ENCODE assay signal across 13 cellular contexts in the genomic region with DNA sequence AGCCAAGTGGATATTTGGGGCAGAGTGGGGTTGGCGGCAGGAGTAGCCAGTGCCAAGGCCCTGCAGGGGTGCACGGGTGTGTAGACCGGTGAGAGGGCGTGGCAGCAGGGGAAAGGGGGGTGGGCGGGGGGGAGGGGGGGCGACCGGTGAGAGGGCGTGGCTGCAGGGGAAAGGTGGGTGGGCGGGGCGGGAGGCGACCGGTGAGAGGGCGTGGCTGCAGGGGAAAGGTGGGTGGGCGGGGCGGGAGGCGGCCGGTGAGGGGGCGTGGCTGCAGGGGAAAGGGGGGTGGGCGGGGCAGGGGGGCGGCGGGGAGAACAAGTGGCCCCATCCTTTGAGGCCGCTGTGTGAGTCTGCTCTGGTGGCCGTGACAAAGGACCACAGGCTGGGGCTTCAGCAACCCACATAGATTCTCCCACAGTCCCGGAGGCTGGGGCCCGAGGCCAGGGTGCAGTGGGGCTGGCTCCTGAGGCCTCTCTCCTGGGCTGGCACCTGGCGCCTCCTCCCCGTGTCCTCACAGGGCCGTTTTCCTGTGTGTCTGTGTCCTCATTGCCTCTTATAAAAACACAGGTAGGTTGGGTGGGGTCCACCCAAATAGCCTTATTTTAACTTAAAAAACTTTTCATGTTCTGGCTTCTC. TPM values are rescaled to one million over a fixed set of nuclear protein-coding genes. Genes with fewer than 3 reads are reported as not detected.
DNase-seq lines count a peak whose midpoint lies in the region; ATAC-seq and TF ChIP-seq lines count a peak whose summit lies in the region.
"Had no signal": no experiment of that assay in that cellular context is flagged by ENCODE, and none has a peak within 500 bp of the region (broad histone marks: within the 10 kb centered on the region; RNA-seq: fewer than 3 reads in every experiment).

No MANE protein-coding gene starts in this region.

- peaks cover 3% of the 10 kb centered on the region for H3K36me3 Mint-ChIP-seq in activated CD4-positive, alpha-beta T cell treated with anti-CD3 and anti-CD28 coated beads, Interleukin-2, amount 10 ng/mL, durations not matched to agents 24 days and 14 days (ENCODE audit: low read depth)
- no peaks in the 10 kb centered on the region for H3K36me3 Mint-ChIP-seq in dendritic cell treated with granulocyte-macrophage colony-stimulating factor and Interleukin-4, amounts not matched to agents 40 ng/mL and 50 ng/mL, for 4 days (ENCODE audit: low read depth)
- peaks cover 1% of the 10 kb centered on the region for H3K36me3 Mint-ChIP-seq in progenitor cell of endocrine pancreas (ENCODE audit: insufficient read depth)

- intact Hi-C loops in activated CD4-positive, alpha-beta T cell treated with anti-CD3 and anti-CD28 coated beads, Interleukin-2, amount 10 ng/mL, durations not matched to agents 24 days and 14 days (cut with micrococcal nuclease) = no loop called here
- intact Hi-C loops in dendritic cell treated with granulocyte-macrophage colony-stimulating factor and Interleukin-4, amounts not matched to agents 40 ng/mL and 50 ng/mL, for 4 days (cut with micrococcal nuclease) = no loop called here

- TF ChIP-seq CTCF in progenitor cell of endocrine pancreas (IDR thresholded peaks at IDR 0.05; ENCODE audit: unreplicated experiment) = no peak

- H3K27ac Mint-ChIP-seq in activated CD4-positive, alpha-beta T cell treated with anti-CD3 and anti-CD28 coated beads, Interleukin-2, amount 10 ng/mL, durations not matched to agents 24 days and 14 days = peak overlapping the region; percentile 32
- H3K27ac Mint-ChIP-seq in dendritic cell treated with granulocyte-macrophage colony-stimulating factor and Interleukin-4, amounts not matched to agents 40 ng/mL and 50 ng/mL, for 4 days = peak overlapping the region; percentile 87
- H3K27ac Mint-ChIP-seq in progenitor cell of endocrine pancreas = peak overlapping the region; percentile 93

- ATAC-seq in GM21526 (IDR thresholded peaks at IDR 0.05; ENCODE audit: low FRiP score, unreplicated experiment) = no peak
- ATAC-seq: right lobe of liver had no signal

- no peaks in the 10 kb centered on the region for H3K27me3 Mint-ChIP-seq in activated CD4-positive, alpha-beta T cell treated with anti-CD3 and anti-CD28 coated beads, Interleukin-2, amount 10 ng/mL, durations not matched to agents 24 days and 14 days
- peaks cover 7% of the 10 kb centered on the region for H3K27me3 Mint-ChIP-seq in dendritic cell treated with granulocyte-macrophage colony-stimulating factor and Interleukin-4, amounts not matched to agents 40 ng/mL and 50 ng/mL, for 4 days
- peaks cover 5% of the 10 kb centered on the region for H3K27me3 Mint-ChIP-seq in progenitor cell of endocrine pancreas

- H3K9me3 Mint-ChIP-seq in activated CD4-positive, alpha-beta T cell treated with anti-CD3 and anti-CD28 coated beads, Interleukin-2, amount 10 ng/mL, durations not matched to agents 24 days and 14 days = no peaks in the 10 kb centered on the region
- H3K9me3 Mint-ChIP-seq in dendritic cell treated with granulocyte-macrophage colony-stimulating factor and Interleukin-4, amounts not matched to agents 40 ng/mL and 50 ng/mL, for 4 days = no peaks in the 10 kb centered on the region
- peaks cover 4% of the 10 kb centered on the region for H3K9me3 Mint-ChIP-seq in progenitor cell of endocrine pancreas (ENCODE audit: low read depth)

- in situ Hi-C loops in ACHN (cut with HindIII; ENCODE audit: low pct_ligation_motif_present, low pct_unique_long_range_greater_than_20kb, low sequenced_read_pairs) = no loop called here

- no peak for DNase-seq in activated CD4-positive, alpha-beta T cell treated with anti-CD3 and anti-CD28 coated beads, Interleukin-2, amount 10 ng/mL, durations not matched to agents 24 days and 14 days
- no peak for DNase-seq in activated CD4-positive, alpha-beta T cell treated with anti-CD3 and anti-CD28 coated beads, Interleukin-2, amount 50 U/mL, for 48 hours
- DNase-seq in NCI-H146 treated with DMSO at 0.1 percent for 48 hours (lab: John Stamatoyannopoulos, UW; ENCODE audit: unreplicated experiment) (peak; percentile 0), progenitor cell of endocrine pancreas (ENCODE audit: low spot score, unreplicated experiment) (no peak), OCI-M2 (lab: John Stamatoyannopoulos, UW; ENCODE audit: unreplicated experiment) (no peak), ACHN (no peak)
- DNase-seq: activated effector memory CD4-positive, alpha-beta T cell treated with Interleukin-2 at 50 U/mL for 16 hours; aorta; mesenchymal stem cell; stimulated activated CD4-positive, alpha-beta T cell treated with anti-CD3 and anti-CD28 coated beads, Interleukin-2, amount 100 ng/mL, for 48 hours had no signal

- H3K4me1 Mint-ChIP-seq in activated CD4-positive, alpha-beta T cell treated with anti-CD3 and anti-CD28 coated beads, Interleukin-2, amount 10 ng/mL, durations not matched to agents 24 days and 14 days = peaks cover 13% of the 10 kb centered on the region
- H3K4me1 Mint-ChIP-seq in dendritic cell treated with granulocyte-macrophage colony-stimulating factor and Interleukin-4, amounts not matched to agents 40 ng/mL and 50 ng/mL, for 4 days (ENCODE audit: low read depth) = peaks cover 96% of the 10 kb centered on the region
- H3K4me1 Mint-ChIP-seq in progenitor cell of endocrine pancreas (ENCODE audit: low read depth) = peaks cover 6% of the 10 kb centered on the region

- H3K4me3 Mint-ChIP-seq in activated CD4-positive, alpha-beta T cell treated with anti-CD3 and anti-CD28 coated beads, Interleukin-2, amount 10 ng/mL, durations not matched to agents 24 days and 14 days = no peak overlapping the region
- H3K4me3 Mint-ChIP-seq in dendritic cell treated with granulocyte-macrophage colony-stimulating factor and Interleukin-4, amounts not matched to agents 40 ng/mL and 50 ng/mL, for 4 days = no peak overlapping the region
- H3K4me3 Mint-ChIP-seq in progenitor cell of endocrine pancreas (ENCODE audit: low read depth) = no peak overlapping the region

RNA-seq across cellular contexts. Expression of a gene that starts 25.8 kb away (rescaled TPM):
- 94.4 and 99.4 TPM in 2 replicates for total RNA-seq in activated CD4-positive, alpha-beta T cell treated with anti-CD3 and anti-CD28 coated beads, Interleukin-2, amount 10 ng/mL, durations not matched to agents 24 days and 14 days
- 30.9 and 32.6 TPM in 2 replicates for total RNA-seq in progenitor cell of endocrine pancreas

RNA-seq across cellular contexts. Expression of a gene that starts 39.1 kb away (rescaled TPM):
- total RNA-seq in activated CD4-positive, alpha-beta T cell treated with anti-CD3 and anti-CD28 coated beads, Interleukin-2, amount 10 ng/mL, durations not matched to agents 24 days and 14 days = 59.2 and 59.5 TPM in 2 replicates
- 42.0 and 42.6 TPM in 2 replicates for total RNA-seq in progenitor cell of endocrine pancreas

RNA-seq across cellular contexts. Expression of a gene that starts 49.8 kb away (rescaled TPM):
- total RNA-seq in activated CD4-positive, alpha-beta T cell treated with anti-CD3 and anti-CD28 coated beads, Interleukin-2, amount 10 ng/mL, durations not matched to agents 24 days and 14 days = 127 and 130 TPM in 2 replicates
- total RNA-seq in progenitor cell of endocrine pancreas = 50.5 and 55.2 TPM in 2 replicates

Comparison
In these comparisons a context has a peak if more than half of its experiments do, and no peak if none do; other contexts are left out.
1. H3K27ac Mint-ChIP-seq: peak in every context shown above with its lines; median percentile 93 in progenitor cell of endocrine pancreas; 87 in dendritic cell treated with granulocyte-macrophage colony-stimulating factor and Interleukin-4, amounts not matched to agents 40 ng/mL and 50 ng/mL, for 4 days; 32 in activated CD4-positive, alpha-beta T cell treated with anti-CD3 and anti-CD28 coated beads, Interleukin-2, amount 10 ng/mL, durations not matched to agents 24 days and 14 days.